In the genomic region with DNA sequence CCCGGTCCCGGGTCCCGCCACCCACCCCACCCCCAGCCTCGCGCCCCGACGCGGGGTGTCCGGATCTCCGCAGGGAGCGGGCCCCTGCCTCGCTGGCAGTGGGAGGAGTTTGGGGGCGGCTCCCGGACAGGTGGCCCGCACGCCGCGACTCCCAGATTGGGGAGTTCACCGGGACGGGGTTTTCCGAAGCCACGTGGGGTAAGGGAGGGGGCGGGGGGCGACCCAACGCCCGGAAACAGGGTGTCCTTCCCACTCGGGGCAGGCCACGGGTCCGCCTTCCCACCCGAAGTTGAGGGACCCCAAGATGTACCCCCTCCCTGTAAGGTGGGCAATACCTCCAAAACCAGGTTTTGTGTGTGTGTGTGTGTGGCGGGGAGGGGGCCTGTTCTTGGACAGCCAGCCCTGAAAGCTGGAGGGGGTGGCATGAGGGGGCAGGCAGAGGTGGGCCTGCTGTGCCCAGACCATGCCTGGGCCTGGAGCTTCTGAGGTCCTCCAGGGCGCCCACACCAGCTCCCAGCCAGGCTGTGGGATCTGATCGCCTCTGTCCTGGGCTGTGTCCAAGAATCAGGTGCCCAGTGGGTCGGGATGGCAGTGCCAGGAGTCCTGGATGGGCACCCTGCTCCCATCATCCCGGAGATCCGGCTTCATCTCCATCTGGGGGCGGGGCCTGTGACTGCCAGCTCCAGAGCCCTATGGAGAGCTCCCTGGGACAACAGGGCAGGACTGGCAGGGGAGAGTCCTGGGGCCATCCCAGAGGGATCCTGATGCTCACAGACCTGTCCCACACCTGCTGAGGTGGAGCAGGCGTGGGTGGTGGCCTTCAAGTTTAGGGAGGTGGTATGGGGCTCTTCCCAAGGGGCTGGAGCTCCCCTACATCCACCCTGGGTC, we compare ENCODE assay signal across 1 cellular context.
TF ChIP-seq lines count a peak whose summit lies in the region.

No MANE protein-coding gene starts in this region.

TF ChIP-seq in K562, 482 proteins besides CTCF, POLR2A, EP300 and RAD21:
- TF ChIP-seq, protein P1, sequence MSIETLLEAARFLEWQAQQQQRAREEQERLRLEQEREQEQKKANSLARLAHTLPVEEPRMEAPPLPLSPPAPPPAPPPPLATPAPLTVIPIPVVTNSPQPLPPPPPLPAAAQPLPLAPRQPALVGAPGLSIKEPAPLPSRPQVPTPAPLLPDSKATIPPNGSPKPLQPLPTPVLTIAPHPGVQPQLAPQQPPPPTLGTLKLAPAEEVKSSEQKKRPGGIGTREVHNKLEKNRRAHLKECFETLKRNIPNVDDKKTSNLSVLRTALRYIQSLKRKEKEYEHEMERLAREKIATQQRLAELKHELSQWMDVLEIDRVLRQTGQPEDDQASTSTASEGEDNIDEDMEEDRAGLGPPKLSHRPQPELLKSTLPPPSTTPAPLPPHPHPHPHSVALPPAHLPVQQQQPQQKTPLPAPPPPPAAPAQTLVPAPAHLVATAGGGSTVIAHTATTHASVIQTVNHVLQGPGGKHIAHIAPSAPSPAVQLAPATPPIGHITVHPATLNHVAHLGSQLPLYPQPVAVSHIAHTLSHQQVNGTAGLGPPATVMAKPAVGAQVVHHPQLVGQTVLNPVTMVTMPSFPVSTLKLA (conservative IDR thresholded peaks at IDR 0.05), result peak; percentile 72 to 85
- TF ChIP-seq MXI1 (IDR thresholded peaks at IDR 0.05; ENCODE audit: low read depth, low read length), result 0 out of 2 replicates have a peak, but pooled peaks have one; percentile 25
- TF ChIP-seq POLR2G (IDR thresholded peaks at IDR 0.05; ENCODE audit: low read depth, low read length), result peak; percentile 73
- peak; percentile 4 for TF ChIP-seq RBFOX2 (IDR thresholded peaks at IDR 0.05; ENCODE audit: low read depth, low read length)
- peak; percentile 22 for TF ChIP-seq PCBP1 (IDR thresholded peaks at IDR 0.05; ENCODE audit: low read depth, low read length, poor library complexity, severe bottlenecking)
- no peak for TF ChIP-seq SMARCA4 (IDR thresholded peaks at IDR 0.05)
- no peak for TF ChIP-seq CXXC5 (CRISPR knock-in tag; IDR thresholded peaks at IDR 0.05)
- no peak for TF ChIP-seq DPF2 (IDR thresholded peaks at IDR 0.05)
- TF ChIP-seq KDM4B (IDR thresholded peaks at IDR 0.05; ENCODE audit: borderline replicate concordance in 2 of 2, low read depth in 1 of 2), result no peak
- TF ChIP-seq HNRNPK (IDR thresholded peaks at IDR 0.05; ENCODE audit: low read depth, low read length, poor library complexity, severe bottlenecking), result no peak
- peak; percentile 49 for TF ChIP-seq RBM22 (IDR thresholded peaks at IDR 0.05; ENCODE audit: low read depth, low read length, poor library complexity, severe bottlenecking)
- TF ChIP-seq, protein P2, sequence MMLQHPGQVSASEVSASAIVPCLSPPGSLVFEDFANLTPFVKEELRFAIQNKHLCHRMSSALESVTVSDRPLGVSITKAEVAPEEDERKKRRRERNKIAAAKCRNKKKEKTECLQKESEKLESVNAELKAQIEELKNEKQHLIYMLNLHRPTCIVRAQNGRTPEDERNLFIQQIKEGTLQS (IDR thresholded peaks at IDR 0.05), result no peak
- TF ChIP-seq, protein P2 (CRISPR knock-in tag; conservative IDR thresholded peaks at IDR 0.05), result no peak
- TF ChIP-seq GABPB1 (CRISPR knock-in tag; IDR thresholded peaks at IDR 0.05), result 0 out of 2 replicates have a peak, but pooled peaks have one; percentile 7
- TF ChIP-seq HDAC1 (IDR thresholded peaks at IDR 0.05), result peak in 1 of 2 experiments; percentile 68; a peak in 2 of 4 replicates
- no peak for TF ChIP-seq MCM2 (IDR thresholded peaks at IDR 0.05; ENCODE audit: low read depth)
- no peak for TF ChIP-seq CEBPG (CRISPR knock-in tag; IDR thresholded peaks at IDR 0.05)
- TF ChIP-seq CEBPG (tag; conservative IDR thresholded peaks at IDR 0.05 in 1 of 2, IDR thresholded peaks at IDR 0.05 in 1 of 2), result no peak
- TF ChIP-seq ZBTB7A (IDR thresholded peaks at IDR 0.05; ENCODE audit: borderline replicate concordance, control insufficient read depth, low read depth, low read length), result no peak
- no peak for TF ChIP-seq EWSR1 (IDR thresholded peaks at IDR 0.05; ENCODE audit: borderline replicate concordance, low read depth, partially characterized antibody)
- no peak for TF ChIP-seq GTF2E2 (tag; IDR thresholded peaks at IDR 0.05)
- TF ChIP-seq RBM34 (IDR thresholded peaks at IDR 0.05; ENCODE audit: borderline replicate concordance, insufficient read depth, low read length), result no peak
- TF ChIP-seq, protein P3, sequence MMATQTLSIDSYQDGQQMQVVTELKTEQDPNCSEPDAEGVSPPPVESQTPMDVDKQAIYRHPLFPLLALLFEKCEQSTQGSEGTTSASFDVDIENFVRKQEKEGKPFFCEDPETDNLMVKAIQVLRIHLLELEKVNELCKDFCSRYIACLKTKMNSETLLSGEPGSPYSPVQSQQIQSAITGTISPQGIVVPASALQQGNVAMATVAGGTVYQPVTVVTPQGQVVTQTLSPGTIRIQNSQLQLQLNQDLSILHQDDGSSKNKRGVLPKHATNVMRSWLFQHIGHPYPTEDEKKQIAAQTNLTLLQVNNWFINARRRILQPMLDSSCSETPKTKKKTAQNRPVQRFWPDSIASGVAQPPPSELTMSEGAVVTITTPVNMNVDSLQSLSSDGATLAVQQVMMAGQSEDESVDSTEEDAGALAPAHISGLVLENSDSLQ (IDR thresholded peaks at IDR 0.05), result peak; percentile 67
- TF ChIP-seq EP400 (IDR thresholded peaks at IDR 0.05), result peak; percentile 52; the same call in 1 of the 2 replicates
- TF ChIP-seq, protein P4, sequence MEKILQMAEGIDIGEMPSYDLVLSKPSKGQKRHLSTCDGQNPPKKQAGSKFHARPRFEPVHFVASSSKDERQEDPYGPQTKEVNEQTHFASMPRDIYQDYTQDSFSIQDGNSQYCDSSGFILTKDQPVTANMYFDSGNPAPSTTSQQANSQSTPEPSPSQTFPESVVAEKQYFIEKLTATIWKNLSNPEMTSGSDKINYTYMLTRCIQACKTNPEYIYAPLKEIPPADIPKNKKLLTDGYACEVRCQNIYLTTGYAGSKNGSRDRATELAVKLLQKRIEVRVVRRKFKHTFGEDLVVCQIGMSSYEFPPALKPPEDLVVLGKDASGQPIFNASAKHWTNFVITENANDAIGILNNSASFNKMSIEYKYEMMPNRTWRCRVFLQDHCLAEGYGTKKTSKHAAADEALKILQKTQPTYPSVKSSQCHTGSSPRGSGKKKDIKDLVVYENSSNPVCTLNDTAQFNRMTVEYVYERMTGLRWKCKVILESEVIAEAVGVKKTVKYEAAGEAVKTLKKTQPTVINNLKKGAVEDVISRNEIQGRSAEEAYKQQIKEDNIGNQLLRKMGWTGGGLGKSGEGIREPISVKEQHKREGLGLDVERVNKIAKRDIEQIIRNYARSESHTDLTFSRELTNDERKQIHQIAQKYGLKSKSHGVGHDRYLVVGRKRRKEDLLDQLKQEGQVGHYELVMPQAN (IDR thresholded peaks at IDR 0.05; ENCODE audit: borderline replicate concordance), result peak; percentile 73
- 0 out of 2 replicates have a peak, but pooled peaks have one; percentile 55 for TF ChIP-seq HNRNPL (IDR thresholded peaks at IDR 0.05; ENCODE audit: low read depth, low read length)
- TF ChIP-seq ZFX (CRISPR knock-in tag; IDR thresholded peaks at IDR 0.05), result no peak
- TF ChIP-seq, protein P5, sequence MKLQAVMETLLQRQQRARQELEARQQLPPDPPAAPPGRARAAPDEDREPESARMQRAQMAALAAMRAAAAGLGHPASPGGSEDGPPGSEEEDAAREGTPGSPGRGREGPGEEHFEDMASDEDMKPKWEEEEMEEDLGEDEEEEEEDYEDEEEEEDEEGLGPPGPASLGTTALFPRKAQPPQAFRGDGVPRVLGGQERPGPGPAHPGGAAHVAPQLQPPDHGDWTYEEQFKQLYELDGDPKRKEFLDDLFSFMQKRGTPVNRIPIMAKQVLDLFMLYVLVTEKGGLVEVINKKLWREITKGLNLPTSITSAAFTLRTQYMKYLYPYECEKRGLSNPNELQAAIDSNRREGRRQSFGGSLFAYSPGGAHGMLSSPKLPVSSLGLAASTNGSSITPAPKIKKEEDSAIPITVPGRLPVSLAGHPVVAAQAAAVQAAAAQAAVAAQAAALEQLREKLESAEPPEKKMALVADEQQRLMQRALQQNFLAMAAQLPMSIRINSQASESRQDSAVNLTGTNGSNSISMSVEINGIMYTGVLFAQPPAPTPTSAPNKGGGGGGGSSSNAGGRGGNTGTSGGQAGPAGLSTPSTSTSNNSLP (IDR thresholded peaks at IDR 0.05; ENCODE audit: borderline replicate concordance, low read depth, low read length), result no peak
- no peak for TF ChIP-seq NCOA4 (IDR thresholded peaks at IDR 0.05; ENCODE audit: partially characterized antibody)
- no peak for TF ChIP-seq WHSC1 (IDR thresholded peaks at IDR 0.05; ENCODE audit: low read length)
- peak; percentile 3 to 36; a peak in 1 of 4 replicates for TF ChIP-seq SIN3A (IDR thresholded peaks at IDR 0.05; ENCODE audit: borderline replicate concordance in 2 of 2, control insufficient read depth in 1 of 2, low read depth in 2 of 2, low read length in 2 of 2)
- TF ChIP-seq CREBBP (IDR thresholded peaks at IDR 0.05; ENCODE audit: low read depth, low read length), result no peak
- TF ChIP-seq MYNN (IDR thresholded peaks at IDR 0.05), result no peak
- 0 out of 2 replicates have a peak, but pooled peaks have one; percentile 22 for TF ChIP-seq MYNN (CRISPR knock-in tag; IDR thresholded peaks at IDR 0.05)
- no peak for TF ChIP-seq ZNF76 (CRISPR knock-in tag; IDR thresholded peaks at IDR 0.05; ENCODE audit: borderline replicate concordance)
- TF ChIP-seq ZBTB1 (CRISPR knock-in tag; IDR thresholded peaks at IDR 0.05; ENCODE audit: borderline replicate concordance, low read depth), result no peak
- TF ChIP-seq, protein P6, sequence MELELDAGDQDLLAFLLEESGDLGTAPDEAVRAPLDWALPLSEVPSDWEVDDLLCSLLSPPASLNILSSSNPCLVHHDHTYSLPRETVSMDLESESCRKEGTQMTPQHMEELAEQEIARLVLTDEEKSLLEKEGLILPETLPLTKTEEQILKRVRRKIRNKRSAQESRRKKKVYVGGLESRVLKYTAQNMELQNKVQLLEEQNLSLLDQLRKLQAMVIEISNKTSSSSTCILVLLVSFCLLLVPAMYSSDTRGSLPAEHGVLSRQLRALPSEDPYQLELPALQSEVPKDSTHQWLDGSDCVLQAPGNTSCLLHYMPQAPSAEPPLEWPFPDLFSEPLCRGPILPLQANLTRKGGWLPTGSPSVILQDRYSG (tag; conservative IDR thresholded peaks at IDR 0.05; ENCODE audit: low read depth), result no peak
- TF ChIP-seq, protein P7, sequence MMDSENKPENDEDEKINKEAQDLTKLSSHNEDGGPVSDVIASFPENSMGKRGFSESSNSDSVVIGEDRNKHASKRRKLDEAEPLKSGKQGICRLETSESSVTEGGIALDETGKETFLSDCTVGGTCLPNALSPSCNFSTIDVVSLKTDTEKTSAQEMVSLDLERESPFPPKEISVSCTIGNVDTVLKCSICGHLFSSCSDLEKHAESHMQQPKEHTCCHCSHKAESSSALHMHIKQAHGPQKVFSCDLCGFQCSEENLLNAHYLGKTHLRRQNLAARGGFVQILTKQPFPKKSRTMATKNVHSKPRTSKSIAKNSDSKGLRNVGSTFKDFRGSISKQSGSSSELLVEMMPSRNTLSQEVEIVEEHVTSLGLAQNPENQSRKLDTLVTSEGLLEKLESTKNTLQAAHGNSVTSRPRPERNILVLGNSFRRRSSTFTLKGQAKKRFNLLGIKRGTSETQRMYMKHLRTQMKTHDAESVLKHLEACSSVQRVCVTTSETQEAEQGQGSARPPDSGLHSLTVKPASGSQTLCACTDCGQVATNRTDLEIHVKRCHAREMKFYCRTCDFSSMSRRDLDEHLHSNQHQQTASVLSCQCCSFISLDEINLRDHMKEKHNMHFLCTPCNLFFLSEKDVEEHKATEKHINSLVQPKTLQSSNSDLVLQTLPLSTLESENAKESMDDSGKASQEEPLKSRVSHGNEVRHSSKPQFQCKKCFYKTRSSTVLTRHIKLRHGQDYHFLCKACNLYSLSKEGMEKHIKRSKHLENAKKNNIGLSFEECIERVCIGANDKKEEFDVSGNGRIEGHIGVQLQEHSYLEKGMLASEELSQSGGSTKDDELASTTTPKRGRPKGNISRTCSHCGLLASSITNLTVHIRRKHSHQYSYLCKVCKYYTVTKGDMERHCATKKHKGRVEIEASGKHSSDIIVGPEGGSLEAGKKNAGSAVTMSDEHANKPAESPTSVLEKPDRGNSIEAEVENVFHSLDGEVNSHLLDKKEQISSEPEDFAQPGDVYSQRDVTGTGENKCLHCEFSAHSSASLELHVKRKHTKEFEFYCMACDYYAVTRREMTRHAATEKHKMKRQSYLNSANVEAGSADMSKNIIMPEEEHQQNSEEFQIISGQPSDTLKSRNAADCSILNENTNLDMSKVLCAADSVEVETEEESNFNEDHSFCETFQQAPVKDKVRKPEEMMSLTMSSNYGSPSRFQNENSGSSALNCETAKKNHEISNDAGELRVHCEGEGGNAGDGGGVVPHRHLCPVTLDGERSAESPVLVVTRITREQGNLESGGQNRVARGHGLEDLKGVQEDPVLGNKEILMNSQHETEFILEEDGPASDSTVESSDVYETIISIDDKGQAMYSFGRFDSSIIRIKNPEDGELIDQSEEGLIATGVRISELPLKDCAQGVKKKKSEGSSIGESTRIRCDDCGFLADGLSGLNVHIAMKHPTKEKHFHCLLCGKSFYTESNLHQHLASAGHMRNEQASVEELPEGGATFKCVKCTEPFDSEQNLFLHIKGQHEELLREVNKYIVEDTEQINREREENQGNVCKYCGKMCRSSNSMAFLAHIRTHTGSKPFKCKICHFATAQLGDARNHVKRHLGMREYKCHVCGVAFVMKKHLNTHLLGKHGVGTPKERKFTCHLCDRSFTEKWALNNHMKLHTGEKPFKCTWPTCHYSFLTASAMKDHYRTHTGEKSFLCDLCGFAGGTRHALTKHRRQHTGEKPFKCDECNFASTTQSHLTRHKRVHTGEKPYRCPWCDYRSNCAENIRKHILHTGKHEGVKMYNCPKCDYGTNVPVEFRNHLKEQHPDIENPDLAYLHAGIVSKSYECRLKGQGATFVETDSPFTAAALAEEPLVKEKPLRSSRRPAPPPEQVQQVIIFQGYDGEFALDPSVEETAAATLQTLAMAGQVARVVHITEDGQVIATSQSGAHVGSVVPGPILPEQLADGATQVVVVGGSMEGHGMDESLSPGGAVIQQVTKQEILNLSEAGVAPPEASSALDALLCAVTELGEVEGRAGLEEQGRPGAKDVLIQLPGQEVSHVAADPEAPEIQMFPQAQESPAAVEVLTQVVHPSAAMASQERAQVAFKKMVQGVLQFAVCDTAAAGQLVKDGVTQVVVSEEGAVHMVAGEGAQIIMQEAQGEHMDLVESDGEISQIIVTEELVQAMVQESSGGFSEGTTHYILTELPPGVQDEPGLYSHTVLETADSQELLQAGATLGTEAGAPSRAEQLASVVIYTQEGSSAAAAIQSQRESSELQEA (IDR thresholded peaks at IDR 0.05; ENCODE audit: low read depth), result no peak
- TF ChIP-seq POLR3G (IDR thresholded peaks at IDR 0.05; ENCODE audit: extremely low read depth, insufficient read length, insufficient replicate concordance), result no peak
